17 cellular contexts compared by ENCODE assay signal in genomic region chr2:2938481-2938880, GRCh38.
DNase-seq lines count a peak whose midpoint lies in the region; ATAC-seq lines count a peak whose summit lies in the region.
"Had no signal": no experiment of that assay in that cellular context is flagged by ENCODE, and none has a peak within 500 bp of the region (broad histone marks: within the 10 kb centered on the region; RNA-seq: fewer than 3 reads in every experiment).

No MANE protein-coding gene starts in this region.

- peaks cover 7% of the 10 kb centered on the region for H3K9me3 Mint-ChIP-seq in activated CD4-positive, alpha-beta T cell treated with anti-CD3 and anti-CD28 coated beads, Interleukin-2, amount 10 ng/mL, durations not matched to agents 24 days and 14 days

- no peaks in the 10 kb centered on the region for H3K4me1 Mint-ChIP-seq in activated CD4-positive, alpha-beta T cell treated with anti-CD3 and anti-CD28 coated beads, Interleukin-2, amount 10 ng/mL, durations not matched to agents 24 days and 14 days

- H3K27ac Mint-ChIP-seq in activated CD4-positive, alpha-beta T cell treated with anti-CD3 and anti-CD28 coated beads, Interleukin-2, amount 10 ng/mL, durations not matched to agents 24 days and 14 days = no peak overlapping the region

- no peaks in the 10 kb centered on the region for H3K36me3 Mint-ChIP-seq in activated CD4-positive, alpha-beta T cell treated with anti-CD3 and anti-CD28 coated beads, Interleukin-2, amount 10 ng/mL, durations not matched to agents 24 days and 14 days (ENCODE audit: low read depth)

- no peaks in the 10 kb centered on the region for H3K27me3 Mint-ChIP-seq in activated CD4-positive, alpha-beta T cell treated with anti-CD3 and anti-CD28 coated beads, Interleukin-2, amount 10 ng/mL, durations not matched to agents 24 days and 14 days

- no peak overlapping the region for H3K27ac ChIP-seq in substantia nigra (ENCODE audit: low read depth, low read length, poor library complexity, severe bottlenecking)
- H3K27ac ChIP-seq: 22Rv1, C4-2B, GM23248, RWPE1 had no signal

- DNase-seq in activated CD4-positive, alpha-beta T cell treated with anti-CD3 and anti-CD28 coated beads, Interleukin-2, amount 10 ng/mL, durations not matched to agents 24 days and 14 days = peak; percentile 25
- DNase-seq in activated CD4-positive, alpha-beta T cell treated with anti-CD3 and anti-CD28 coated beads for 48 hours = no peak
- DNase-seq in amygdala (lab: John Stamatoyannopoulos, UW) (peak in 30 of 56 donors; percentile 6 to 69 (median 27)), islet precursor cell (peak; percentile 51), substantia nigra (lab: John Stamatoyannopoulos, UW) (peak in 39 of 49 donors; percentile 4 to 85 (median 41)), occipital lobe (lab: John Stamatoyannopoulos, UW) (no peak)
- DNase-seq: GM23248; NCI-H187 treated with DMSO at 0.1 percent for 48 hours; NCI-H345; NCI-H526 treated with DMSO at 0.1 percent for 48 hours; NK-92 treated with Interleukin-12 subunit alpha and Interleukin-12 subunit beta, amount 100 ng/mL, for 24 hours had no signal

- no peak for ATAC-seq in GM18520 (IDR thresholded peaks at IDR 0.05; ENCODE audit: unreplicated experiment)
- no peak for ATAC-seq in HG03342 (IDR thresholded peaks at IDR 0.05; ENCODE audit: unreplicated experiment)
- ATAC-seq: HCT116 had no signal

- intact Hi-C loops in activated CD4-positive, alpha-beta T cell treated with anti-CD3 and anti-CD28 coated beads, Interleukin-2, amount 10 ng/mL, durations not matched to agents 24 days and 14 days (cut with micrococcal nuclease) = no loop called here

- H3K4me3 Mint-ChIP-seq in activated CD4-positive, alpha-beta T cell treated with anti-CD3 and anti-CD28 coated beads, Interleukin-2, amount 10 ng/mL, durations not matched to agents 24 days and 14 days = no peak overlapping the region

Comparison
In these comparisons a context has a peak if more than half of its experiments do, and no peak if none do; other contexts are left out.
1. DNase-seq: peak in activated CD4-positive, alpha-beta T cell treated with anti-CD3 and anti-CD28 coated beads, Interleukin-2, amount 10 ng/mL, durations not matched to agents 24 days and 14 days (single experiment), amygdala (30 of 56), islet precursor cell (single experiment) and substantia nigra (39 of 49); none in activated CD4-positive, alpha-beta T cell treated with anti-CD3 and anti-CD28 coated beads for 48 hours (single experiment) and occipital lobe (single experiment).